Comparison of ENCODE assay signal across 24 cellular contexts in the genomic region with DNA sequence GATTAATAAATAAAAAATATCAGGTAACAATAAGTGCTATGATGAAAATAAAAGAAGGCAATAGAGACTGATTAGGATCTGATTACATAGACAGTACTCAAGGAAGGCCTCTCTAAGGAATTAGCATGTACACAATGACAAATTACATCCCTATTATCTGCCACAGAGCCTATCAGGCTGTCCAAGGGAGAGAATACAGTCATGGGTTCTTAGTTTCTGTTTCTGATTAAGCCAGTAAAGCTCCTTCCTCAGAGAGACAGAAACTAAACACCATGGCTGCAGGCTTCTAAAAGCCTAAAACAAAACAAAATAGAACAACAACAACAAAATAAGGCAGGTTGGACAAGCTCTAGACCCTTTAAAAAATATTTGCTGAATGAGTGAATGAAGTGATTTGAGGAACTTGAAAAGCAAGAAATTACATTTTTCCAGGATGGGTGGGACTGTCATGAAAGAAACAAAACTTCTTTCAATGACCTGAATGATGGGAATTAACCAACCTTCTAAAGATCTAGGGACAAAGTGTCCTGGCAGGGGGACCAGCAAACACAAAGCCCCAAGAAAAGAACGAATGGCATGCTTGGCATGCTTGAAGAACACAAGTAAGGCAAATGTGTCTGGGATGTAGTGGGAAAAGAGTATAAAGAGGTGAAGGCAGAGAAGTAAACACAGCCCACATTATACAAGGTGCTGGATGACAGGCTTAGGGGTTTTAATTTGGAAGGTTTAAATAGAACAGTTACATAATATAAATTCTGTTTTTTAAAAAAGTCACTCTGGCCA. TPM values are rescaled to one million over a fixed set of nuclear protein-coding genes. Genes with fewer than 3 reads are reported as not detected.
DNase-seq lines count a peak whose midpoint lies in the region; ATAC-seq and TF ChIP-seq lines count a peak whose summit lies in the region.
"Had no signal": no experiment of that assay in that cellular context is flagged by ENCODE, and none has a peak within 500 bp of the region (broad histone marks: within the 10 kb centered on the region; RNA-seq: fewer than 3 reads in every experiment).

No MANE protein-coding gene starts in this region.

- no peak for TF ChIP-seq CTCF in Loucy (conservative IDR thresholded peaks at IDR 0.05; ENCODE audit: low read length)
- no peak for TF ChIP-seq CTCF in chondrocyte (IDR thresholded peaks at IDR 0.05)

- H3K9me3 Mint-ChIP-seq in chondrocyte (ENCODE audit: low read depth), result no peaks in the 10 kb centered on the region
- H3K9me3 Mint-ChIP-seq: activated T-cell treated with anti-CD3 and anti-CD28 coated beads, Interleukin-2, amount 50 U/mL, for 24 hours; mesothelial cell of epicardium had no signal

- no peaks in the 10 kb centered on the region for H3K79me2 ChIP-seq in Loucy (ENCODE audit: insufficient read depth, low read length)
- H3K79me2 ChIP-seq: hepatocyte had no signal

- TF ChIP-seq POLR2A in erythroblast (IDR thresholded peaks at IDR 0.05; ENCODE audit: low read length), result no peak

- H3K27ac ChIP-seq in caudate nucleus (ENCODE audit: low read depth, low read length) (peak overlapping the region; percentile 64), SJCRH30 (no peak overlapping the region)
- H3K27ac ChIP-seq: hepatocyte had no signal

- no peaks in the 10 kb centered on the region for H4K20me1 ChIP-seq in Loucy (ENCODE audit: insufficient read depth, low read length, poor library complexity, severe bottlenecking)

- H3K4me2 ChIP-seq in Loucy (ENCODE audit: low read depth, low read length, poor library complexity, severe bottlenecking), result no peak overlapping the region
- H3K4me2 ChIP-seq: hepatocyte had no signal

- no peaks in the 10 kb centered on the region for H3K9me2 ChIP-seq in Loucy (replicated peaks; ENCODE audit: low read depth, low read length)

- no peak overlapping the region for H3K27ac Mint-ChIP-seq in chondrocyte (ENCODE audit: unreplicated experiment)
- H3K27ac Mint-ChIP-seq: activated naive CD8-positive, alpha-beta T cell; activated T-cell treated with anti-CD3 and anti-CD28 coated beads, Interleukin-2, amount 50 U/mL, for 24 hours; B cell; mesothelial cell of epicardium had no signal

- DNase-seq in caudate nucleus (lab: John Stamatoyannopoulos, UW), result no peak
- DNase-seq in HPDE6-E6E7 (ENCODE audit: extremely low spot score), result no peak
- DNase-seq in chondrocyte (ENCODE audit: low spot score), result no peak
- DNase-seq in SJCRH30, result no peak
- DNase-seq in erythroblast (lab: John Stamatoyannopoulos, UW), result no peak
- DNase-seq: activated CD4-positive, alpha-beta T cell treated with anti-CD3 and anti-CD28 coated beads, Interleukin-2, amount 50 U/mL, for 4 hours; activated T-cell treated with anti-CD3 and anti-CD28 coated beads, Interleukin-2, amount 50 U/mL, for 24 hours; GDM1; H7; kidney glomerular epithelial cell; NCI-H2081; NCI-H526; stimulated activated CD4-positive, alpha-beta T cell treated with anti-CD3 and anti-CD28 coated beads, Interleukin-15, amount 100 ng/mL, for 24 hours; stimulated activated naive CD4-positive, alpha-beta T cell; trophoblast cell had no signal

- no peak overlapping the region for H3K9ac ChIP-seq in Loucy (ENCODE audit: low read depth, low read length, poor library complexity, severe bottlenecking)

- peak; percentile 97 for ATAC-seq in GM19324 (IDR thresholded peaks at IDR 0.05; ENCODE audit: low FRiP score, unreplicated experiment)

- H3K4me3 ChIP-seq in Loucy (ENCODE audit: low read length, poor library complexity, severe bottlenecking), result no peak overlapping the region
- no peak overlapping the region for H3K4me3 ChIP-seq in neuron (ENCODE audit: low read length)
- no peak overlapping the region for H3K4me3 ChIP-seq in SJCRH30
- H3K4me3 ChIP-seq: hepatocyte had no signal

- H3K4me1 Mint-ChIP-seq in chondrocyte (ENCODE audit: low read depth), result no peaks in the 10 kb centered on the region
- H3K4me1 Mint-ChIP-seq: B cell had no signal

- H3K27me3 ChIP-seq in Loucy (ENCODE audit: insufficient read depth, low read length, poor library complexity, severe bottlenecking) (no peaks in the 10 kb centered on the region), neuron (ENCODE audit: insufficient read depth, low read length) (no peaks in the 10 kb centered on the region), SJCRH30 (no peaks in the 10 kb centered on the region)
- H3K27me3 ChIP-seq: hepatocyte had no signal

- H3K9me3 ChIP-seq in Loucy (ENCODE audit: insufficient read depth, low read depth, low read length) (no peaks in the 10 kb centered on the region), neuron (ENCODE audit: low read length) (no peaks in the 10 kb centered on the region), SJCRH30 (replicated peaks) (no peaks in the 10 kb centered on the region; the same call in 1 of the 2 replicates)

- no peaks in the 10 kb centered on the region for H3K4me1 ChIP-seq in Loucy (ENCODE audit: insufficient read depth, low read length, poor library complexity, severe bottlenecking)
- peaks cover 15% of the 10 kb centered on the region for H3K4me1 ChIP-seq in neuron (ENCODE audit: insufficient read depth, low read length)
- no peaks in the 10 kb centered on the region for H3K4me1 ChIP-seq in SJCRH30

- no peaks in the 10 kb centered on the region for H3K36me3 Mint-ChIP-seq in chondrocyte (ENCODE audit: low read depth)
- H3K36me3 Mint-ChIP-seq: activated naive CD8-positive, alpha-beta T cell; mesothelial cell of epicardium had no signal

- H3K27me3 Mint-ChIP-seq in chondrocyte (ENCODE audit: low read depth), result peaks cover 3% of the 10 kb centered on the region
- H3K27me3 Mint-ChIP-seq: activated T-cell treated with anti-CD3 and anti-CD28 coated beads, Interleukin-2, amount 50 U/mL, for 24 hours; B cell had no signal

- peak overlapping the region; percentile 32; the same call in 1 of the 2 replicates for H2AFZ ChIP-seq in Loucy (ENCODE audit: low read length)
- peak overlapping the region; percentile 22 for H2AFZ ChIP-seq in neuron (ENCODE audit: low read depth, low read length)
- H2AFZ ChIP-seq: hepatocyte had no signal

- no peaks in the 10 kb centered on the region for H3F3A ChIP-seq in Loucy (ENCODE audit: low read depth)

- H3K4me3 Mint-ChIP-seq in chondrocyte (ENCODE audit: unreplicated experiment), result no peak overlapping the region
- H3K4me3 Mint-ChIP-seq: activated naive CD8-positive, alpha-beta T cell; activated T-cell treated with anti-CD3 and anti-CD28 coated beads, Interleukin-2, amount 50 U/mL, for 24 hours; B cell; mesothelial cell of epicardium had no signal

- H3K36me3 ChIP-seq in Loucy (ENCODE audit: insufficient read depth, low read length) (no peaks in the 10 kb centered on the region), neuron (ENCODE audit: insufficient read depth, low read length) (no peaks in the 10 kb centered on the region), SJCRH30 (no peaks in the 10 kb centered on the region)

RNA-seq across cellular contexts. Expression of a gene that starts 44.1 kb away (rescaled TPM):
- not detected in 3 replicates for total RNA-seq in chondrocyte
- 0.12 TPM in 1 of 2 replicates, not detected in the other for total RNA-seq in SJCRH30 (2014; rRNA removed; shearing (Covaris generic))
- total RNA-seq: B cell, H7, hepatocyte, HT1080, mesothelial cell of epicardium, renal cortical epithelial cell had no signal
